ENCODE assay signal across 9 cellular contexts in genomic region chrX:17007134-17007768, GRCh38.
DNase-seq lines count a peak whose midpoint lies in the region; ATAC-seq and TF ChIP-seq lines count a peak whose summit lies in the region.
"Had no signal": no experiment of that assay in that cellular context is flagged by ENCODE, and none has a peak within 500 bp of the region (broad histone marks: within the 10 kb centered on the region; RNA-seq: fewer than 3 reads in every experiment).

No MANE protein-coding gene starts in this region.

- no peak overlapping the region for H2BK5ac ChIP-seq in mesendoderm (ENCODE audit: low read length)

- no peaks in the 10 kb centered on the region for H3K4me1 ChIP-seq in ascending aorta
- no peaks in the 10 kb centered on the region for H3K4me1 ChIP-seq in mesendoderm (ENCODE audit: control insufficient read depth, low read depth, low read length)

- H3K56ac ChIP-seq in mesendoderm (ENCODE audit: low read length), result no peak overlapping the region

- no peak overlapping the region for H3K4me2 ChIP-seq in mesendoderm (ENCODE audit: low read length)

- intact Hi-C loops in ascending aorta (cut with DNase I), result loop anchor here (1.0 kb wide), 1 partner anchor 39 kb away; no protein-coding TSS in a partner anchor

- in situ Hi-C loops in G401 (cut with HindIII; ENCODE audit: low sequenced_read_pairs), result no loop called here
- in situ Hi-C loops in KBM-7 (cut with MboI; ENCODE audit: low pct_unique_long_range_greater_than_20kb, low sequenced_read_pairs), result no loop called here

- ATAC-seq in HG03439 (IDR thresholded peaks at IDR 0.05; ENCODE audit: unreplicated experiment) (no peak), HG02571 (IDR thresholded peaks at IDR 0.05; ENCODE audit: unreplicated experiment) (no peak)

- H3K4me3 ChIP-seq in ascending aorta (no peak overlapping the region), mesendoderm (ENCODE audit: low read length) (no peak overlapping the region), MG63 (no peak overlapping the region)

- H2AK5ac ChIP-seq in mesendoderm (ENCODE audit: low read length), result no peak overlapping the region

- H2BK15ac ChIP-seq in mesendoderm (replicated peaks; ENCODE audit: low read depth), result no peak overlapping the region

- no CpG with 5 or more reads among the region's 8 CpGs for WGBS in mesendoderm (ENCODE audit: extremely low coverage, insufficient coverage, low lambda C conversion rate)

- H3K79me1 ChIP-seq in mesendoderm (ENCODE audit: low read length), result no peaks in the 10 kb centered on the region

- H3K9ac ChIP-seq in mesendoderm (ENCODE audit: low read length), result no peak overlapping the region

- no peak overlapping the region for H4K8ac ChIP-seq in mesendoderm (ENCODE audit: low read depth, low read length)

- H3K79me2 ChIP-seq in mesendoderm (ENCODE audit: control insufficient read depth, insufficient read depth, low read length), result no peaks in the 10 kb centered on the region

- no peaks in the 10 kb centered on the region for H3K36me3 ChIP-seq in ascending aorta
- no peaks in the 10 kb centered on the region for H3K36me3 ChIP-seq in mesendoderm (ENCODE audit: control insufficient read depth, insufficient read depth, low read length)
- no peaks in the 10 kb centered on the region for H3K36me3 ChIP-seq in MG63

- no peak overlapping the region for H2BK120ac ChIP-seq in mesendoderm (ENCODE audit: low read depth, low read length)

- no peak overlapping the region for H3K23ac ChIP-seq in mesendoderm (ENCODE audit: low read length)

- no peaks in the 10 kb centered on the region for H3K27me3 ChIP-seq in ascending aorta
- no peaks in the 10 kb centered on the region for H3K27me3 ChIP-seq in mesendoderm (ENCODE audit: insufficient read depth, low read length, poor library complexity)
- H3K27me3 ChIP-seq in MG63, result no peaks in the 10 kb centered on the region

- DNase-seq in G401 (ENCODE audit: low spot score) (peak; percentile 52), KBM-7 (peak; percentile 51), ascending aorta (ENCODE audit: low spot score in 2 of 2) (no peak), mesendoderm (peak; percentile 76), NCI-H510A treated with DMSO at 0.1 percent for 48 hours (lab: John Stamatoyannopoulos, UW) (no peak), MG63 (no peak)
- DNase-seq: activated T-cell treated with anti-CD3 and anti-CD28 coated beads, Interleukin-2, amount 50 U/mL, for 48 hours had no signal

- peak in 2 of 3 experiments; percentile 19 to 37 for TF ChIP-seq CTCF in ascending aorta (IDR thresholded peaks at IDR 0.05)

- H3K9me3 ChIP-seq in ascending aorta, result no peaks in the 10 kb centered on the region
- no peaks in the 10 kb centered on the region for H3K9me3 ChIP-seq in MG63

- H3K4ac ChIP-seq in mesendoderm (ENCODE audit: low read depth, low read length), result no peak overlapping the region

- H3K18ac ChIP-seq in mesendoderm (ENCODE audit: low read length), result no peak overlapping the region

- H3K27ac ChIP-seq in ascending aorta, result no peak overlapping the region
- H3K27ac ChIP-seq in mesendoderm (ENCODE audit: low read depth, low read length), result no peak overlapping the region

- no peak overlapping the region for H4K5ac ChIP-seq in mesendoderm (ENCODE audit: low read length)

Comparison
In these comparisons a context has a peak if more than half of its experiments do, and no peak if none do; other contexts are left out.
1. DNase-seq: peak in G401 (single experiment), KBM-7 (single experiment) and mesendoderm (single experiment); none in ascending aorta (0 of 2), NCI-H510A treated with DMSO at 0.1 percent for 48 hours (single experiment) and MG63 (single experiment).